ENCODE assay signal across 18 cellular contexts in the genomic region with DNA sequence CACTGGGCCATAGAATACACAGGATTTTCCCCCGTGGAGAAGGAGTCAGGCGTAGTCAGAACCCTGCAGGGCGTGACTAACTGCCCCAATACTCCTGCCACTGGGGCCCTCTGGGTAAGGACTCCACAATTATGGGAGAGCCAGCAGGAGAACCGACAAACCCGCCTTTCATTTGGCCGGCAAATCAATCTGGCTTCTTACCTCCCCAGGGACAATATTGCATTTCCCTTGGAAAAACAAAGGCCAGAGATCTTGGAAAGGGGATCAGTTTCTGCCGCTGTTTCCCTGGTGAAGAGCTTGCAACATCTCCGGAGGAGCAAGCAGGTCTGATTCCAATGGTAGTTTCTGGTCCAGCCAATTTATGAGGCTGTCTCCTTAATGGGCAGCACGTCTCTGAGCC. TPM values are rescaled to one million over a fixed set of nuclear protein-coding genes. Genes with fewer than 3 reads are reported as not detected.
DNase-seq lines count a peak whose midpoint lies in the region; ATAC-seq and TF ChIP-seq lines count a peak whose summit lies in the region.
"Had no signal": no experiment of that assay in that cellular context is flagged by ENCODE, and none has a peak within 500 bp of the region (broad histone marks: within the 10 kb centered on the region; RNA-seq: fewer than 3 reads in every experiment).

No MANE protein-coding gene starts in this region.

- ATAC-seq in WTC11 (0 out of 2 replicates have a peak, but pooled peaks have one; percentile 2), GM19324 (IDR thresholded peaks at IDR 0.05; ENCODE audit: low FRiP score, unreplicated experiment) (no peak), GM19452 (IDR thresholded peaks at IDR 0.05; ENCODE audit: unreplicated experiment) (no peak)
- ATAC-seq: lower lobe of right lung had no signal

- H2AFZ ChIP-seq in osteoblast (ENCODE audit: low read length), result no peak overlapping the region

- no peak overlapping the region for H3K4me2 ChIP-seq in osteoblast (ENCODE audit: insufficient read depth, low read length)

- H3K36me3 Mint-ChIP-seq in WTC11, result peaks cover 53% of the 10 kb centered on the region

- no peaks in the 10 kb centered on the region for H3K36me3 ChIP-seq in osteoblast (ENCODE audit: insufficient read depth, low read length)
- H3K36me3 ChIP-seq in spleen, result no peaks in the 10 kb centered on the region
- H3K36me3 ChIP-seq: adrenal gland, lower lobe of right lung had no signal

- no peaks in the 10 kb centered on the region for H3K9me3 Mint-ChIP-seq in WTC11
- H3K9me3 Mint-ChIP-seq: activated B cell treated with CpG ODN at 0.5 μM for 24 hours had no signal

- DNase-seq in COLO829 (ENCODE audit: low spot score) (peak; percentile 25), WTC11 (ENCODE audit: low spot score) (no peak), fibroblast of the conjunctiva (ENCODE audit: low read depth) (peak; percentile 90), osteoblast (ENCODE audit: insufficient read length, low spot score, missing footprints) (peak; percentile 94), A172 (ENCODE audit: low spot score) (no peak), spleen (no peak)
- DNase-seq: activated B cell treated with CpG ODN at 0.5 μM for 24 hours, activated T-cell treated with anti-CD3 and anti-CD28 coated beads for 4 hours, AML-193, DND-41, lower lobe of right lung, NCI-H2081, nucleus accumbens had no signal

- TF ChIP-seq POLR2A in spleen (IDR thresholded peaks at IDR 0.05), result no peak

- H3K27ac ChIP-seq in osteoblast (ENCODE audit: low read depth, low read length) (no peak overlapping the region), spleen (no peak overlapping the region)
- H3K27ac ChIP-seq: adrenal gland, HL-60, lower lobe of right lung had no signal

- intact Hi-C loops in spleen (cut with DNase I; ENCODE audit: low total_unique reads), result no loop called here

- no peak overlapping the region for H3K4me3 Mint-ChIP-seq in WTC11
- H3K4me3 Mint-ChIP-seq: activated B cell treated with CpG ODN at 0.5 μM for 24 hours had no signal

- peaks cover 7% of the 10 kb centered on the region for H3K27me3 Mint-ChIP-seq in WTC11 (ENCODE audit: low read depth)

- 65 to 79% (median 72%) methylated on average over 9 of the region's 9 CpGs for WGBS in spleen, 5 donors

- CTCF ChIA-PET in WTC11 (lab: Charles Lee), result interaction anchor here (1.4 kb wide), 1 partner anchor 68 kb away, joined by 6 read pairs; no protein-coding TSS in a partner anchor

- no peaks in the 10 kb centered on the region for H4K20me1 ChIP-seq in osteoblast (ENCODE audit: insufficient read depth, low read length)

- H3K27me3 ChIP-seq in osteoblast (ENCODE audit: insufficient read depth, low read length) (peaks cover 36% of the 10 kb centered on the region), spleen (replicated peaks in 1 of 7) (peaks cover 2 to 79% (median 19%) of the 10 kb centered on the region in 7 donors)

- TF ChIP-seq CTCF in WTC11 (IDR thresholded peaks at IDR 0.05), result no peak
- TF ChIP-seq CTCF in osteoblast (IDR thresholded peaks at IDR 0.05; ENCODE audit: extremely low read depth, low read depth, low read length), result no peak
- TF ChIP-seq CTCF in spleen (IDR thresholded peaks at IDR 0.05 in 8 of 11, conservative IDR thresholded peaks at IDR 0.05 in 3 of 11), result no peak

- H3K4me3 ChIP-seq in osteoblast (ENCODE audit: insufficient read depth, low read length) (no peak overlapping the region), spleen (no peak overlapping the region)
- H3K4me3 ChIP-seq: adrenal gland, lower lobe of right lung had no signal

- POLR2A ChIA-PET in WTC11 (lab: Charles Lee), result no interaction called here

- H3K4me1 ChIP-seq in osteoblast (ENCODE audit: insufficient read depth, low read length) (peaks cover 6% of the 10 kb centered on the region), spleen (peaks cover under 1 to 15% (median 12%) of the 10 kb centered on the region in 6 donors)
- H3K4me1 ChIP-seq: lower lobe of right lung had no signal

- H3K79me2 ChIP-seq in osteoblast (ENCODE audit: insufficient read depth, low read length), result no peaks in the 10 kb centered on the region

- H3K4me1 Mint-ChIP-seq in WTC11, result peaks cover 62% of the 10 kb centered on the region

- H3K9me3 ChIP-seq in osteoblast (ENCODE audit: low read depth, low read length) (no peaks in the 10 kb centered on the region), spleen (no peaks in the 10 kb centered on the region)
- H3K9me3 ChIP-seq: adrenal gland, lower lobe of right lung had no signal

- no peak overlapping the region for H3K27ac Mint-ChIP-seq in WTC11
- H3K27ac Mint-ChIP-seq: activated B cell treated with CpG ODN at 0.5 μM for 24 hours had no signal

TF ChIP-seq in WTC11, 78 proteins besides CTCF, POLR2A, EP300 and RAD21:
- TF ChIP-seq, protein P1, sequence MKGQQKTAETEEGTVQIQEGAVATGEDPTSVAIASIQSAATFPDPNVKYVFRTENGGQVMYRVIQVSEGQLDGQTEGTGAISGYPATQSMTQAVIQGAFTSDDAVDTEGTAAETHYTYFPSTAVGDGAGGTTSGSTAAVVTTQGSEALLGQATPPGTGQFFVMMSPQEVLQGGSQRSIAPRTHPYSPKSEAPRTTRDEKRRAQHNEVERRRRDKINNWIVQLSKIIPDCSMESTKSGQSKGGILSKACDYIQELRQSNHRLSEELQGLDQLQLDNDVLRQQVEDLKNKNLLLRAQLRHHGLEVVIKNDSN (CRISPR knock-in tag; IDR thresholded peaks at IDR 0.05), result no peak

RNA-seq across cellular contexts. Expression of gene TRABD2B, which starts 4.5 kb away (rescaled TPM):
- 7.8 to 10.8 TPM (median 10.3 TPM) in 3 replicates for total RNA-seq in WTC11 (2021)
- under 0.01 TPM in 2 replicates for total RNA-seq in osteoblast
- 0.26 and 2.0 TPM in 2 replicates for total RNA-seq in A172 (2014; rRNA removed; shearing (Covaris generic))
- 1 to 10 TPM in 4 of 7 donors, under 1 TPM in 3; 0.30 to 3.5 (median 1.8) TPM for total RNA-seq in spleen
- polyA plus RNA-seq in spleen, result under 1 TPM; 0.11 to 0.54 (median 0.20) TPM
- total RNA-seq: activated B cell treated with CpG ODN at 0.5 μM for 24 hours, LHCN-M2 had no signal

Comparison
In these comparisons a context has a peak if more than half of its experiments do, and no peak if none do; other contexts are left out.
1. DNase-seq: peak in COLO829 (single experiment), fibroblast of the conjunctiva (single experiment) and osteoblast (single experiment); none in WTC11 (single experiment), A172 (single experiment) and spleen (single experiment).